In the genomic region with DNA sequence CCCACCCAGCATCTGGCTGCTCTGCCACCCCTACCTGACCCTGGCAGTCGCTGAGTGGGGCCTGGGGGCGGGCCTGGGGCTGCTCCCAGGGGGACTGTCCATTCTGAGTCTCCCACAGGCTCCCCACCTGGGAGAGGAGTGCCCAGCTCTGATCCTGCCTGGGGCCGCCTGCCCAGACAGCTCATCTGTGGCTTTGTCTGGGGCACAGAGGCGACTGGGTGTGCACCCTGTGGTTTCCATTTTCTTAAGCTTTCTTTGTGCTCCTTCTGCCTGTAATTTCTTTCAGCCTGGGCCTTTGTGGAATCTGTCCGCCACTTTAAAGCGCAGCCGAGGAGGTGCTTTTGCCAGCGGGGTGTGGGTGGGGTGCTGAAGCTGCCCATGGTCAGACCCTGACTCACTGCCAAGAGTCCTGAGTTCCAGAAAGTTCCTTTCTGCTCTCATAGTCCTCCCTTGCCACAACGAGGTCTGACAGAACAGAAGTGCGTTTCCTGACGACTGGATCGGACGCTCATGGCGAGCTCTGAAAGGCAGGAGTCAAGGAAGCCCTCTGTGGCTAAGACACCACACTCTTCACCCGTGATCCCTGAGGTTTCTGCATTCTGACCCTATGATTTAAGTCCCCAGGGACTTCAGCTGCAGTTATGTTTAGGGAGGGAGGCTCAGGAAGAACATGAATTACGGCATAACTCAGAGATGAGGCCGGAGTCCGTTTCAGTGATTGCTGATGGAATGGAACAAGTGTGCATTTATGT, we compare ENCODE assay signal across 9 cellular contexts.
DNase-seq lines count a peak whose midpoint lies in the region; ATAC-seq and TF ChIP-seq lines count a peak whose summit lies in the region.
"Had no signal": no experiment of that assay in that cellular context is flagged by ENCODE, and none has a peak within 500 bp of the region (broad histone marks: within the 10 kb centered on the region; RNA-seq: fewer than 3 reads in every experiment).

No MANE protein-coding gene starts in this region.

- H3K4me3 ChIP-seq in AG04449 (ENCODE audit: low read depth, low read length) (peak overlapping the region; percentile 6; the same call in 1 of the 2 replicates), NB4 (ENCODE audit: low read depth, low read length) (no peak overlapping the region), duodenal mucosa (ENCODE audit: low read depth in 1 of 2, low read length in 2 of 2) (no peak overlapping the region)
- no peak overlapping the region for H3K4me3 ChIP-seq in naive thymus-derived CD4-positive, alpha-beta T cell (ENCODE audit: low read length)

- POLR2A ChIA-PET in AG04449 (lab: Yijun Ruan, JAX) = interaction anchor here (0.6 to 1.2 kb wide), 8 partner anchors 11 to 387 kb away, joined by 3 to 6 read pairs (median 3); no protein-coding TSS in a partner anchor
- POLR2A ChIA-PET in naive thymus-derived CD4-positive, alpha-beta T cell (lab: Charles Lee) = no interaction called here

- TF ChIP-seq POLR2A in NB4 (IDR thresholded peaks at IDR 0.05; ENCODE audit: extremely low read depth, insufficient read length) = no peak

- ATAC-seq in naive thymus-derived CD4-positive, alpha-beta T cell = peak; percentile 28
- no peak for ATAC-seq in HG02840 (IDR thresholded peaks at IDR 0.05; ENCODE audit: low FRiP score, unreplicated experiment)

- H3K9me3 Mint-ChIP-seq in naive thymus-derived CD4-positive, alpha-beta T cell = no peaks in the 10 kb centered on the region

- peak overlapping the region in 5 of 10 donors; percentile 16 to 61 (median 30) for H3K4me3 Mint-ChIP-seq in naive thymus-derived CD4-positive, alpha-beta T cell

- H3K4me1 ChIP-seq in duodenal mucosa (ENCODE audit: control insufficient read depth in 1 of 2, insufficient read depth in 2 of 2, low read length in 2 of 2) = peaks cover 20 to 30% of the 10 kb centered on the region in 2 donors
- H3K4me1 ChIP-seq in naive thymus-derived CD4-positive, alpha-beta T cell (ENCODE audit: control insufficient read depth in 2 of 2, insufficient read depth in 2 of 2, low read length in 2 of 2) = peaks cover 0 to 3% of the 10 kb centered on the region in 2 donors

- H3K36me3 Mint-ChIP-seq in naive thymus-derived CD4-positive, alpha-beta T cell = peaks cover 0 to 8% (median 0%) of the 10 kb centered on the region in 5 donors

- CTCF ChIA-PET in AG04449 (lab: Yijun Ruan, JAX) = interaction anchor here (0.8 to 3.5 kb wide), 10 partner anchors 11 to 411 kb away, joined by 3 to 25 read pairs (median 4); no protein-coding TSS in a partner anchor
- CTCF ChIA-PET in naive thymus-derived CD4-positive, alpha-beta T cell (lab: Charles Lee) = no interaction called here

- no peaks in the 10 kb centered on the region for H3K27me3 ChIP-seq in duodenal mucosa (ENCODE audit: control insufficient read depth in 1 of 2, insufficient read depth in 2 of 2, low read length in 2 of 2)
- no peaks in the 10 kb centered on the region for H3K27me3 ChIP-seq in naive thymus-derived CD4-positive, alpha-beta T cell (ENCODE audit: control insufficient read depth in 2 of 2, insufficient read depth in 2 of 2, low read length in 2 of 2)

- intact Hi-C loops in naive thymus-derived CD4-positive, alpha-beta T cell (cut with micrococcal nuclease) = no loop called here

- H3K4me1 Mint-ChIP-seq in naive thymus-derived CD4-positive, alpha-beta T cell = peaks cover 9 to 35% (median 18%) of the 10 kb centered on the region in 7 donors

- TF ChIP-seq CTCF in AG04449 (IDR thresholded peaks at IDR 0.05; ENCODE audit: insufficient read depth, low read length, missing control alignments) = no peak
- TF ChIP-seq CTCF in NB4 (IDR thresholded peaks at IDR 0.05; ENCODE audit: low read depth, low read length) = no peak

- no peak overlapping the region for H3K9ac ChIP-seq in duodenal mucosa (ENCODE audit: low read depth in 1 of 2, low read length in 2 of 2)

- H3K36me3 ChIP-seq in duodenal mucosa (ENCODE audit: control insufficient read depth in 1 of 2, insufficient read depth in 2 of 2, low read length in 2 of 2) = peaks cover 4% of the 10 kb centered on the region in 2 donors
- H3K36me3 ChIP-seq in naive thymus-derived CD4-positive, alpha-beta T cell (ENCODE audit: control insufficient read depth in 2 of 3, insufficient read depth in 3 of 3, low read length in 3 of 3) = no peaks in the 10 kb centered on the region

- H3K27ac ChIP-seq in duodenal mucosa (ENCODE audit: low read depth, low read length) = peak overlapping the region; percentile 37
- H3K27ac ChIP-seq in naive thymus-derived CD4-positive, alpha-beta T cell (ENCODE audit: low read depth, low read length) = no peak overlapping the region

- H3K9me3 ChIP-seq in duodenal mucosa (ENCODE audit: control insufficient read depth in 1 of 2, low read length in 2 of 2) = no peaks in the 10 kb centered on the region
- no peaks in the 10 kb centered on the region for H3K9me3 ChIP-seq in naive thymus-derived CD4-positive, alpha-beta T cell (ENCODE audit: control insufficient read depth in 2 of 3, low read length in 3 of 3)

- H3K27me3 Mint-ChIP-seq in naive thymus-derived CD4-positive, alpha-beta T cell = no peaks in the 10 kb centered on the region

- H3K27ac Mint-ChIP-seq in naive thymus-derived CD4-positive, alpha-beta T cell = peak overlapping the region in 1 of 9 donors; percentile 81

- peak; percentile 78 for DNase-seq in AG04449 (ENCODE audit: low read depth, low spot score)
- DNase-seq in NB4 (ENCODE audit: low read depth) = peak; percentile 32
- DNase-seq in naive thymus-derived CD4-positive, alpha-beta T cell = no peak
- DNase-seq in activated CD4-positive, alpha-beta T cell treated with anti-CD3 and anti-CD28 coated beads, Interleukin-2, amount 50 U/mL, for 48 hours = no peak
- no peak for DNase-seq in NCI-H2029 (lab: John Stamatoyannopoulos, UW)
- no peak for DNase-seq in stimulated activated naive CD4-positive, alpha-beta T cell (lab: John Stamatoyannopoulos, UW)
- DNase-seq: NCI-H1436 treated with DMSO at 0.1 percent for 48 hours had no signal

Comparison
In these comparisons a context has a peak if more than half of its experiments do, and no peak if none do; other contexts are left out.
1. DNase-seq: peak in AG04449 (single experiment) and NB4 (single experiment); none in naive thymus-derived CD4-positive, alpha-beta T cell (0 of 9), activated CD4-positive, alpha-beta T cell treated with anti-CD3 and anti-CD28 coated beads, Interleukin-2, amount 50 U/mL, for 48 hours (0 of 2), NCI-H2029 (single experiment) and stimulated activated naive CD4-positive, alpha-beta T cell (0 of 6).